8 cellular contexts compared by ENCODE assay signal in the genomic region with DNA sequence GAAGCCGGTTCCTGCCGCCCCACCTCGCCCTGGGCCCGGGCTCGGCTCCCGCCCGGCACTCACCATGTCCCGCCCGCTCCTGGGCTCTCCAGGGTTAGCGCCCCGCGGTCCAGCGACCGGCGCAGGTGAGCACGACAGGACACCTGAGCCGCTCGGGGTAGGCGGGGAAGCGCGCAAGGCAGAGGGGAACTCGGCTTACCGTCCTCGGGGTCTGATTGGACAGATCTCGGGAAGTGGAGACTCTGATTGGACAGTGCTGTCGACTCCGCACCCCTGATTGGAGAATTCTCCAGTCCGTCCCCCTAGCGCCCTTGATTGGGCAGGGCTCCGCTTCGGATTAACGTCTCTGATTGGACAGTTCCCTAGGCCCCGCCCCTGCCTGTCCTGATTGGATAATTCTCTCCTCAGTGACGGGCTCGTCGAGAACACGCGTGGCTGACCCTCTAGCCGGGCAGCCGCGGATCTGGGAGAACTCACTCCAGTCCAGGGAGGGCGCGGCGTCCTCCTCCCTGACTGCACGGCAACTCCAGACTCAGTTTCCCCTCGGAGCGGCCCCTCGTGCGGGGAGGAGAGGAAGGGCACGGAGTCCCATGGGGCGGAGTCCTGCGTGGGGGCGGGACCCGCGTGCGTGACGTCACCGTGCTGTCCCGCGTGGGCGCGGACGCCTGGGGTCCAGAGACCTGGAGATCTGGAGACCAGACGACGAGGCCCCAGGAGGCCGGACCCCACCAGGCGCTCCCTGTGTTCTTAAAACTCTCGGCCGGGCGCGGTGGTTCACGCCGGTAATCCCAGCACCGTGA. TPM values are rescaled to one million over a fixed set of nuclear protein-coding genes. Genes with fewer than 3 reads are reported as not detected.
DNase-seq lines count a peak whose midpoint lies in the region; ATAC-seq and TF ChIP-seq lines count a peak whose summit lies in the region.

Gene ZNF77 (minus strand): TSS at position 197 of the 800 bp plus-strand sequence. CDS start 131 bp downstream, at position 66.

- TF ChIP-seq CTCF in AG09309 (IDR thresholded peaks at IDR 0.05; ENCODE audit: control insufficient read depth, insufficient read depth, low read depth, low read length, missing control alignments) = no peak

- H3K4me3 ChIP-seq in AG09309 (ENCODE audit: control insufficient read depth, low read depth, low read length) = peak within 1 kb of the TSS; percentile 82

- DNase-seq in AG09309 (ENCODE audit: low read depth) (peak; percentile 98), NCI-H345 treated with DMSO at 0.1 percent for 48 hours (lab: John Stamatoyannopoulos, UW; ENCODE audit: unreplicated experiment) (peak; percentile 97), cerebellum (ENCODE audit: low spot score) (peak; percentile 98), islet precursor cell (peak; percentile 98)
- DNase-seq in activated CD4-positive, CD25-positive, alpha-beta regulatory T cell treated with anti-CD3 and anti-CD28 coated beads, Interleukin-2, amount 50 U/mL, for 72 hours = peak; percentile 98
- peak; percentile 98 for DNase-seq in stimulated activated CD4-positive, alpha-beta T cell treated with anti-CD3 and anti-CD28 coated beads, Interleukin-12 subunit alpha, Interleukin-12 subunit beta, amount 100 ng/mL, for 4 hours

- ATAC-seq in GM19023 (IDR thresholded peaks at IDR 0.05; ENCODE audit: unreplicated experiment) (peak; percentile 96), HG03196 (IDR thresholded peaks at IDR 0.05; ENCODE audit: unreplicated experiment) (peak; percentile 90)

RNA-seq across cellular contexts. Expression of gene ZNF77, which starts in this region (rescaled TPM):
- total RNA-seq in cerebellum = 8.2 TPM

Comparison
In these comparisons a context has a peak if more than half of its experiments do, and no peak if none do; other contexts are left out.
1. Peak in every context shown above with its lines: DNase-seq, ATAC-seq and H3K4me3 ChIP-seq.